Comparison of ENCODE assay signal across 9 cellular contexts in the genomic region with DNA sequence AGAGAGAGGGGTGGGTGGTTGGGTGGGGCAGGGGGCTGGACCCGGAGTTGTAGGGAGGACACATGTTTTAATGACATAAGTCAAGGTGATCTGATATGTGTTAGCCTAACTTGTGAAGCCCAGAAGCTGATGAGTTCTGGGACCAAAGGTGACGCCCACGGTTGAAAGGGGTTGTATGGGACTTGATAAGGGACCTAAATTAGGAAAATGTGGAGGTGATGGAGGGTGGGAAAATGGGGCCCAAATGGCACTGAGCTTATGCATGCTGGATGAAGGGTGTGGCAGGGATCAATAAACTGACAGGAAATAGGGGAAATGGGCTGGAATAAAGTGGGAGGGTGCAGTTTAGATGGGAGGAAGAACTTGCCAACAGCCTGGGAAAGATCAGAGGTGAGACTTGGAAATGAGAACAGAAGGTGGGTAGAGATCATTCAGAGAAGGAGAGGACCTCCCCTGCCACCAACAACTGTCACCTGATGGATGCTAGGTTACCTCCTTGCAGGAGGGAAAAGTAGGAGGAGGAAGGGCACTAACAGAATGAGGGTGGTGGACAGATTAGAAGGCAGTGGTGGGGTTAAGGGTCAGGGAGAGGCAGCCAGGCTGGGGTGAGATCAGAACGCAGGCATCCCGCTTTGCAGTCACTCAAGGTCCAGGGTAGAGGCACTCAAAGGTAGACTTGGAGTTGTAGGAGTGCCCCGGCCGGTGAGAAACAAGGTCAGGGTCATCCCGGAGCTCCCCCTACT. TPM values are rescaled to one million over a fixed set of nuclear protein-coding genes. Genes with fewer than 3 reads are reported as not detected.
DNase-seq lines count a peak whose midpoint lies in the region; ATAC-seq and TF ChIP-seq lines count a peak whose summit lies in the region.
"Had no signal": no experiment of that assay in that cellular context is flagged by ENCODE, and none has a peak within 500 bp of the region (broad histone marks: within the 10 kb centered on the region; RNA-seq: fewer than 3 reads in every experiment).

No MANE protein-coding gene starts in this region.

- peaks cover 2% of the 10 kb centered on the region for H3K36me3 Mint-ChIP-seq in IgD-negative memory B cell
- peaks cover 2% of the 10 kb centered on the region for H3K36me3 Mint-ChIP-seq in chondrocyte (ENCODE audit: low read depth)

- peaks cover 4% of the 10 kb centered on the region for H3K27me3 ChIP-seq in foreskin keratinocyte

- no peaks in the 10 kb centered on the region for H3K36me3 ChIP-seq in ES-I3 (ENCODE audit: insufficient read depth, low read length)

- H3K9me3 Mint-ChIP-seq in IgD-negative memory B cell (no peaks in the 10 kb centered on the region), chondrocyte (ENCODE audit: low read depth) (peaks cover 2% of the 10 kb centered on the region)

- no peak for TF ChIP-seq CTCF in foreskin keratinocyte (conservative IDR thresholded peaks at IDR 0.05)
- TF ChIP-seq CTCF in chondrocyte (IDR thresholded peaks at IDR 0.05): no peak

- H3K27ac ChIP-seq in foreskin keratinocyte: peak overlapping the region; percentile 83

- H3K27me3 Mint-ChIP-seq in IgD-negative memory B cell: peaks cover 13% of the 10 kb centered on the region
- H3K27me3 Mint-ChIP-seq in chondrocyte (ENCODE audit: low read depth): peaks cover 51% of the 10 kb centered on the region

- peak overlapping the region; percentile 46; the same call in 1 of the 2 replicates for H3K9ac ChIP-seq in ES-I3 (ENCODE audit: low read depth, low read length)

- DNase-seq in foreskin keratinocyte (no peak), GM19240 (ENCODE audit: insufficient read length, low spot score) (no peak), activated gamma-delta T cell treated with Interleukin-2 at 50 U/mL for 16 hours (no peak), chondrocyte (ENCODE audit: low spot score) (no peak), ureter (ENCODE audit: low spot score) (no peak)

- H3K27ac Mint-ChIP-seq in IgD-negative memory B cell (peak overlapping the region; percentile 92 to 98 (median 97)), chondrocyte (ENCODE audit: unreplicated experiment) (no peak overlapping the region)

- H3K4me3 Mint-ChIP-seq in IgD-negative memory B cell (peak overlapping the region; percentile 31 to 93 (median 84)), chondrocyte (ENCODE audit: unreplicated experiment) (no peak overlapping the region)

- H3K4me1 ChIP-seq in ES-I3 (ENCODE audit: insufficient read depth, low read length) (peaks cover 26% of the 10 kb centered on the region), foreskin keratinocyte (peaks cover 32% of the 10 kb centered on the region)

- H3K9me3 ChIP-seq in ES-I3 (ENCODE audit: control insufficient read depth, insufficient read depth, low read length): no peaks in the 10 kb centered on the region

- ATAC-seq in GM21717 (IDR thresholded peaks at IDR 0.05; ENCODE audit: unreplicated experiment) (peak; percentile 21), foreskin keratinocyte (peak; percentile 8)

- H3K4me1 Mint-ChIP-seq in IgD-negative memory B cell (peaks cover 29 to 47% (median 31%) of the 10 kb centered on the region in 3 donors), chondrocyte (ENCODE audit: low read depth) (peaks cover 19% of the 10 kb centered on the region)

RNA-seq across cellular contexts. Expression of gene WNT10A, which starts 15.3 kb away (rescaled TPM):
- polyA plus RNA-seq in IgD-negative memory B cell: 2.4 TPM
- total RNA-seq in foreskin keratinocyte: 2.8 and 3.5 TPM in 2 replicates
- 2.8 and 4.1 TPM in 2 replicates for polyA plus RNA-seq in foreskin keratinocyte
- total RNA-seq in chondrocyte: not detected in 3 replicates
- 4.0 TPM for total RNA-seq in ureter
- total RNA-seq: pulmonary artery endothelial cell had no signal

RNA-seq across cellular contexts. Expression of gene WNT6, which starts 36.3 kb away (rescaled TPM):
- polyA plus RNA-seq in IgD-negative memory B cell: 0.86 TPM
- not detected in 2 replicates for total RNA-seq in foreskin keratinocyte
- polyA plus RNA-seq in foreskin keratinocyte: not detected in 2 replicates
- total RNA-seq in chondrocyte: not detected in 3 replicates
- 0.78 TPM for total RNA-seq in ureter
- total RNA-seq: pulmonary artery endothelial cell had no signal
